ENCODE assay signal across 26 cellular contexts in genomic region chr15:55696221-55696620, GRCh38. TPM values are rescaled to one million over a fixed set of nuclear protein-coding genes. Genes with fewer than 3 reads are reported as not detected.
"Had no signal": no experiment of that assay in that cellular context is flagged by ENCODE, and none has a peak within 500 bp of the region (broad histone marks: within the 10 kb centered on the region; RNA-seq: fewer than 3 reads in every experiment).

No MANE protein-coding gene starts in this region.

- H2AFZ ChIP-seq: hepatocyte had no signal

- H3K36me3 ChIP-seq: left ventricle myocardium inferior, spleen, thoracic aorta, upper lobe of right lung had no signal

- H3K27me3 ChIP-seq: hepatocyte, upper lobe of right lung had no signal

- FAIRE-seq: colon, frontal cortex had no signal

- H3K9me3 Mint-ChIP-seq: activated CD4-positive, alpha-beta memory T cell treated with anti-CD3 and anti-CD28 coated beads, Interleukin-2, amount 10 ng/mL, durations not matched to agents 7 days and 5 days; activated CD4-positive, alpha-beta T cell treated with anti-CD3 and anti-CD28 coated beads, Interleukin-2, amount 10 ng/mL, durations not matched to agents 24 days and 14 days; activated naive CD4-positive, alpha-beta T cell treated with anti-CD3 and anti-CD28 coated beads for 36 hours; activated naive CD8-positive, alpha-beta T cell treated with anti-CD3 and anti-CD28 coated beads, Interleukin-2, amount 10 ng/mL, durations not matched to agents 7 days and 5 days; activated T-cell treated with anti-CD3 and anti-CD28 coated beads, Interleukin-2, amount 50 U/mL, for 72 hours; brain; immature natural killer cell; nephron; T-helper 2 cell treated with Interferon-gamma antibody and Interleukin-4, amounts not matched to agents 5 μg/mL and 100 μg/mL, for 36 hours had no signal

- H3K36me3 Mint-ChIP-seq: activated naive CD8-positive, alpha-beta T cell treated with anti-CD3 and anti-CD28 coated beads, Interleukin-2, amount 10 ng/mL, durations not matched to agents 7 days and 5 days; brain; immature natural killer cell had no signal

- H3K4me1 ChIP-seq: left ventricle myocardium inferior, spleen, upper lobe of right lung had no signal

- H3K27me3 Mint-ChIP-seq: progenitor cell of endocrine pancreas had no signal

- H3K9me3 ChIP-seq: left ventricle myocardium inferior, spleen, thoracic aorta, upper lobe of right lung had no signal

- DNase-seq: activated CD4-positive, alpha-beta memory T cell treated with anti-CD3 and anti-CD28 coated beads, Interleukin-2, amount 10 ng/mL, durations not matched to agents 7 days and 5 days; activated CD4-positive, alpha-beta T cell treated with anti-CD3 and anti-CD28 coated beads, Interleukin-2, amount 10 ng/mL, durations not matched to agents 24 days and 14 days; activated effector memory CD4-positive, alpha-beta T cell treated with Interleukin-2 at 50 U/mL for 16 hours; activated naive CD4-positive, alpha-beta T cell treated with anti-CD3 and anti-CD28 coated beads for 36 hours; activated naive CD8-positive, alpha-beta T cell treated with anti-CD3 and anti-CD28 coated beads, Interleukin-2, amount 10 ng/mL, durations not matched to agents 7 days and 5 days; activated T-cell treated with anti-CD3 and anti-CD28 coated beads, Interleukin-2, amount 50 U/mL, for 72 hours; anterior cingulate cortex; central memory CD4-positive, alpha-beta T cell; effector memory CD4-positive, alpha-beta T cell; glutamatergic neuron; immature natural killer cell; kidney glomerular epithelial cell; left ventricle myocardium inferior; spleen; stimulated activated CD4-positive, alpha-beta T cell treated with anti-CD3 and anti-CD28 coated beads, Interleukin-4, amount 100 ng/mL, for 1 hour; stimulated activated naive CD4-positive, alpha-beta T cell; upper lobe of right lung had no signal

- H3K27ac ChIP-seq: hepatocyte, left ventricle myocardium inferior, spleen, thoracic aorta, upper lobe of right lung, VCaP had no signal

- H3K4me1 Mint-ChIP-seq: activated CD4-positive, alpha-beta T cell treated with anti-CD3 and anti-CD28 coated beads, Interleukin-2, amount 10 ng/mL, durations not matched to agents 24 days and 14 days; activated naive CD8-positive, alpha-beta T cell treated with anti-CD3 and anti-CD28 coated beads, Interleukin-2, amount 10 ng/mL, durations not matched to agents 7 days and 5 days; immature natural killer cell had no signal

- H3K4me3 ChIP-seq: hepatocyte, left ventricle myocardium inferior, spleen, thoracic aorta, upper lobe of right lung had no signal

- H3K4me3 Mint-ChIP-seq: activated CD4-positive, alpha-beta memory T cell treated with anti-CD3 and anti-CD28 coated beads, Interleukin-2, amount 10 ng/mL, durations not matched to agents 7 days and 5 days; activated CD4-positive, alpha-beta T cell treated with anti-CD3 and anti-CD28 coated beads, Interleukin-2, amount 10 ng/mL, durations not matched to agents 24 days and 14 days; activated naive CD4-positive, alpha-beta T cell treated with anti-CD3 and anti-CD28 coated beads for 36 hours; activated naive CD8-positive, alpha-beta T cell treated with anti-CD3 and anti-CD28 coated beads, Interleukin-2, amount 10 ng/mL, durations not matched to agents 7 days and 5 days; activated T-cell treated with anti-CD3 and anti-CD28 coated beads, Interleukin-2, amount 50 U/mL, for 72 hours; immature natural killer cell; nephron; T-helper 2 cell treated with Interferon-gamma antibody and Interleukin-4, amounts not matched to agents 5 μg/mL and 100 μg/mL, for 36 hours had no signal

- H3K27ac Mint-ChIP-seq: activated CD4-positive, alpha-beta memory T cell treated with anti-CD3 and anti-CD28 coated beads, Interleukin-2, amount 10 ng/mL, durations not matched to agents 7 days and 5 days; activated CD4-positive, alpha-beta T cell treated with anti-CD3 and anti-CD28 coated beads, Interleukin-2, amount 10 ng/mL, durations not matched to agents 24 days and 14 days; activated naive CD4-positive, alpha-beta T cell treated with anti-CD3 and anti-CD28 coated beads for 36 hours; activated naive CD8-positive, alpha-beta T cell treated with anti-CD3 and anti-CD28 coated beads, Interleukin-2, amount 10 ng/mL, durations not matched to agents 7 days and 5 days; activated T-cell treated with anti-CD3 and anti-CD28 coated beads, Interleukin-2, amount 50 U/mL, for 72 hours; immature natural killer cell; T-helper 2 cell treated with Interferon-gamma antibody and Interleukin-4, amounts not matched to agents 5 μg/mL and 100 μg/mL, for 36 hours had no signal

RNA-seq across cellular contexts. Expression of gene PRTG, which starts 46.7 kb away (rescaled TPM):
- total RNA-seq: activated CD4-positive, alpha-beta memory T cell treated with anti-CD3 and anti-CD28 coated beads, Interleukin-2, amount 10 ng/mL, durations not matched to agents 7 days and 5 days; activated CD4-positive, alpha-beta T cell treated with anti-CD3 and anti-CD28 coated beads, Interleukin-2, amount 10 ng/mL, durations not matched to agents 24 days and 14 days; activated naive CD4-positive, alpha-beta T cell treated with anti-CD3 and anti-CD28 coated beads for 36 hours; activated naive CD8-positive, alpha-beta T cell treated with anti-CD3 and anti-CD28 coated beads, Interleukin-2, amount 10 ng/mL, durations not matched to agents 7 days and 5 days had no signal
- polyA plus RNA-seq: immature natural killer cell had no signal
